In genomic region chr16:22357635-22357971, GRCh38 we compare ENCODE assay signal across 9 cellular contexts. TPM values are rescaled to one million over a fixed set of nuclear protein-coding genes. Genes with fewer than 3 reads are reported as not detected.
DNase-seq lines count a peak whose midpoint lies in the region; ATAC-seq and TF ChIP-seq lines count a peak whose summit lies in the region.
"Had no signal": no experiment of that assay in that cellular context is flagged by ENCODE, and none has a peak within 500 bp of the region (broad histone marks: within the 10 kb centered on the region; RNA-seq: fewer than 3 reads in every experiment).

No MANE protein-coding gene starts in this region.

- no peak overlapping the region for H3K27ac ChIP-seq in body of pancreas

- peaks cover 70% of the 10 kb centered on the region for H3K4me1 Mint-ChIP-seq in activated CD4-positive, alpha-beta memory T cell treated with anti-CD3 and anti-CD28 coated beads, Interleukin-2, amount 10 ng/mL, durations not matched to agents 7 days and 5 days

- no peaks in the 10 kb centered on the region for H3K27me3 ChIP-seq in body of pancreas

- ATAC-seq in GM18868 (IDR thresholded peaks at IDR 0.05; ENCODE audit: unreplicated experiment) (peak; percentile 52), HG02798 (IDR thresholded peaks at IDR 0.05; ENCODE audit: poor library complexity, unreplicated experiment) (peak; percentile 60), body of pancreas (no peak), HG02571 (IDR thresholded peaks at IDR 0.05; ENCODE audit: unreplicated experiment) (no peak)

- peaks cover 40% of the 10 kb centered on the region for H3K36me3 Mint-ChIP-seq in activated CD4-positive, alpha-beta memory T cell treated with anti-CD3 and anti-CD28 coated beads, Interleukin-2, amount 10 ng/mL, durations not matched to agents 7 days and 5 days (ENCODE audit: low read depth)

- no peaks in the 10 kb centered on the region for H3K9me3 Mint-ChIP-seq in activated CD4-positive, alpha-beta memory T cell treated with anti-CD3 and anti-CD28 coated beads, Interleukin-2, amount 10 ng/mL, durations not matched to agents 7 days and 5 days

- POLR2A ChIA-PET in activated CD4-positive, alpha-beta memory T cell treated with anti-CD3 and anti-CD28 coated beads, Interleukin-2, amount 10 ng/mL, durations not matched to agents 7 days and 5 days (lab: Charles Lee): interaction anchor here (0.9 to 7.7 kb wide), 12 partner anchors 9 to 80 kb away, joined by 3 to 165 read pairs (median 6); partner anchors contain the start of gene CDR2

- no peak for TF ChIP-seq POLR2A in body of pancreas (IDR thresholded peaks at IDR 0.05)

- intact Hi-C loops in body of pancreas (cut with DNase I): no loop called here

- no peak for DNase-seq in activated CD4-positive, alpha-beta memory T cell treated with anti-CD3 and anti-CD28 coated beads, Interleukin-2, amount 10 ng/mL, durations not matched to agents 7 days and 5 days
- peak; percentile 56 for DNase-seq in retinal pigment epithelial cell (ENCODE audit: low read depth)
- no peak for DNase-seq in body of pancreas
- DNase-seq in SKM-1 treated with dmso at 0.1 percent for 144 hours (lab: John Stamatoyannopoulos, UW; ENCODE audit: unreplicated experiment): no peak
- no peak for DNase-seq in NCI-H82 treated with DMSO at 0.1 percent for 48 hours (lab: John Stamatoyannopoulos, UW; ENCODE audit: unreplicated experiment)
- DNase-seq: activated CD4-positive, alpha-beta T cell treated with anti-CD3 and anti-CD28 coated beads, Interleukin-2, amount 50 U/mL, for 48 hours had no signal

- no peak overlapping the region for H3K4me3 ChIP-seq in retinal pigment epithelial cell (ENCODE audit: low read length)
- H3K4me3 ChIP-seq in body of pancreas: no peak overlapping the region

- H3K36me3 ChIP-seq in body of pancreas (replicated peaks in 1 of 2; ENCODE audit: insufficient read depth in 1 of 2, low read depth in 2 of 2): peaks cover 0 to 2% of the 10 kb centered on the region in 2 donors

- no peak overlapping the region for H3K4me3 Mint-ChIP-seq in activated CD4-positive, alpha-beta memory T cell treated with anti-CD3 and anti-CD28 coated beads, Interleukin-2, amount 10 ng/mL, durations not matched to agents 7 days and 5 days

- no peaks in the 10 kb centered on the region for H3K27me3 Mint-ChIP-seq in activated CD4-positive, alpha-beta memory T cell treated with anti-CD3 and anti-CD28 coated beads, Interleukin-2, amount 10 ng/mL, durations not matched to agents 7 days and 5 days

- H3K27ac Mint-ChIP-seq in activated CD4-positive, alpha-beta memory T cell treated with anti-CD3 and anti-CD28 coated beads, Interleukin-2, amount 10 ng/mL, durations not matched to agents 7 days and 5 days: peak overlapping the region; percentile 93

- H3K9me3 ChIP-seq in body of pancreas: no peaks in the 10 kb centered on the region

- TF ChIP-seq CTCF in retinal pigment epithelial cell (conservative IDR thresholded peaks at IDR 0.05; ENCODE audit: low read depth, low read length) (no peak), body of pancreas (IDR thresholded peaks at IDR 0.05) (no peak)

- WGBS in body of pancreas, 2 donors: 74 to 94% methylated on average over 1 of the region's 1 CpG

- peaks cover 15% of the 10 kb centered on the region for H3K4me1 ChIP-seq in body of pancreas

- CTCF ChIA-PET in activated CD4-positive, alpha-beta memory T cell treated with anti-CD3 and anti-CD28 coated beads, Interleukin-2, amount 10 ng/mL, durations not matched to agents 7 days and 5 days (lab: Charles Lee): interaction anchor here (0.8 to 1.5 kb wide), 4 partner anchors 9 to 37 kb away, joined by 3 to 8 read pairs (median 4); no protein-coding TSS in a partner anchor

RNA-seq across cellular contexts. Expression of gene CDR2, which starts 16.8 kb away (rescaled TPM):
- total RNA-seq in activated CD4-positive, alpha-beta memory T cell treated with anti-CD3 and anti-CD28 coated beads, Interleukin-2, amount 10 ng/mL, durations not matched to agents 7 days and 5 days: 10 to 100 TPM; 43.1 to 43.9 TPM
- 10 to 100 TPM; 15.8 to 16.8 TPM for total RNA-seq in body of pancreas

Comparison
In these comparisons a context has a peak if more than half of its experiments do, and no peak if none do; other contexts are left out.
1. ATAC-seq: peak in GM18868 (single experiment) and HG02798 (single experiment); none in body of pancreas (single experiment) and HG02571 (single experiment).